ENCODE assay signal across 9 cellular contexts in the genomic region with DNA sequence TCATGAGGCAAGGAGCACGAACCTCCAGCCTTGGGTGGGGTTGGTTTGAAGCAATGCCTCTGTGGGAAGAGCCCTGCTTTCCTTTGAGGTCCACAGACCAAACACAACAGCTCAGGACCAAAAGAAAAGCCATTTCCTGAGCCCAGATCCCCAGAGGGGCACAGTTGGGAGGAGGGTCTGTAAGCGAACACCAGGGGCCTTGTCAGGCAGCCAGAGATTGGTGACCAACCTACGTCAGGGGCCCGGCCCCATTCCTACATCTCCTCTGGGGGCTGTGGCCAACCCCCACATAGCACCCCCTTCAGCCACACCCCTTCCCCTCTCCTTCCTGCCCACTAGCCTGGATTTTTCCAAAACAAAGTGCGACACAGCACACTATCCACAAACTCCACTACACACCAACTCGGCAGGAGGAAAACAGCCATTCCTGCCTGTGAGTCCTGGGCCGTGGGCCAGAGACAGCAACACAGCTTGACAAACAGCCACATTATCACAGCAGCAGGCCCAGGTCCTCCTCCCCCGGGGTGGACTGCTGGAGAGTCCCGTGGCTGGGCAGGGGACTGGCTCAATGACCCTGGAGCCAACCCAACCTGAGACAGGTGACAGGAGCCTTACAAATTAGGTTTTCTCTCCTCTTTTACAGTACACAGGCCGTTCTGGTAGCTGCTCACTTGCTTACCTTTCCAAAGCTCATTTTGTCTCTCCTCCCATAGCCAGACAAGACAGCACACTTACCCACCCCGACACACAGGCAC.
DNase-seq lines count a peak whose midpoint lies in the region; ATAC-seq lines count a peak whose summit lies in the region.
"Had no signal": no experiment of that assay in that cellular context is flagged by ENCODE, and none has a peak within 500 bp of the region (broad histone marks: within the 10 kb centered on the region; RNA-seq: fewer than 3 reads in every experiment).

No MANE protein-coding gene starts in this region.

- 21 to 31% methylated on average over 11 of the region's 11 CpGs for WGBS in esophagus, 2 donors
- WGBS in mesenchymal stem cell: 58% methylated on average over 11 of the region's 11 CpGs

- H3K23ac ChIP-seq in mesenchymal stem cell (ENCODE audit: low read length in 2 of 2): no peak overlapping the region

- no peaks in the 10 kb centered on the region for H3K36me3 Mint-ChIP-seq in activated naive CD4-positive, alpha-beta T cell treated with anti-CD3 and anti-CD28 coated beads, Interleukin-2, amount 50 U/mL, for 72 hours

- no peak for ATAC-seq in GM18870 (IDR thresholded peaks at IDR 0.05; ENCODE audit: unreplicated experiment)
- no peak for ATAC-seq in GM19463 (IDR thresholded peaks at IDR 0.05; ENCODE audit: unreplicated experiment)
- no peak for ATAC-seq in activated naive CD4-positive, alpha-beta T cell treated with anti-CD3 and anti-CD28 coated beads, Interleukin-2, amount 50 U/mL, for 72 hours
- ATAC-seq: PC-3 had no signal

- no peak overlapping the region for H3K27ac Mint-ChIP-seq in activated naive CD4-positive, alpha-beta T cell treated with anti-CD3 and anti-CD28 coated beads, Interleukin-2, amount 50 U/mL, for 72 hours

- DNase-seq in NCI-H2029 (lab: John Stamatoyannopoulos, UW) (peak; percentile 56), mesenchymal stem cell (peak; percentile 28), superior temporal gyrus (ENCODE audit: extremely low spot score) (peak; percentile 50), H7 (no peak)
- no peak for DNase-seq in activated naive CD4-positive, alpha-beta T cell treated with anti-CD3 and anti-CD28 coated beads, Interleukin-2, amount 50 U/mL, for 72 hours (ENCODE audit: low spot score in 2 of 2)
- DNase-seq: PC-3 had no signal

- H3K4me2 ChIP-seq in mesenchymal stem cell (ENCODE audit: low read length, poor library complexity, severe bottlenecking): no peak overlapping the region

- H3K27ac ChIP-seq in esophagus (ENCODE audit: low read depth in 2 of 2, low read length in 1 of 2) (peak overlapping the region; percentile 79 to 93), mesenchymal stem cell (ENCODE audit: low read length, poor library complexity, severe bottlenecking) (no peak overlapping the region)

- no peaks in the 10 kb centered on the region for H3K36me3 ChIP-seq in esophagus (ENCODE audit: control insufficient read depth in 2 of 2, insufficient read depth in 2 of 2, low read length in 1 of 2)
- peaks cover 37 to 68% of the 10 kb centered on the region in 2 experiments for H3K36me3 ChIP-seq in mesenchymal stem cell (ENCODE audit: control insufficient read depth in 1 of 2, insufficient read depth in 2 of 2, low read depth in 1 of 2, low read length in 2 of 2)
- no peaks in the 10 kb centered on the region for H3K36me3 ChIP-seq in H7 (replicated peaks; ENCODE audit: control insufficient read depth, insufficient read depth, low read length)

- H3K79me1 ChIP-seq in mesenchymal stem cell (replicated peaks; ENCODE audit: low read length, poor library complexity, severe bottlenecking): peaks cover 30% of the 10 kb centered on the region

- H3K4me1 ChIP-seq in esophagus (ENCODE audit: control insufficient read depth in 2 of 2, insufficient read depth in 2 of 2, low read length in 1 of 2): peaks cover 3 to 45% of the 10 kb centered on the region in 2 donors
- H3K4me1 ChIP-seq in mesenchymal stem cell (ENCODE audit: control insufficient read depth, insufficient read depth, low read depth, low read length): peaks cover 35% of the 10 kb centered on the region

- H3K14ac ChIP-seq in mesenchymal stem cell (ENCODE audit: low read length in 2 of 2): no peak overlapping the region

- no peaks in the 10 kb centered on the region for H3K9me3 Mint-ChIP-seq in activated naive CD4-positive, alpha-beta T cell treated with anti-CD3 and anti-CD28 coated beads, Interleukin-2, amount 50 U/mL, for 72 hours

- peak overlapping the region; percentile 12 for H2AK5ac ChIP-seq in mesenchymal stem cell (ENCODE audit: low read length, severe bottlenecking)

- no peak overlapping the region for H3K4me3 ChIP-seq in esophagus (ENCODE audit: low read depth in 1 of 2, low read length in 2 of 2)
- H3K4me3 ChIP-seq in mesenchymal stem cell (ENCODE audit: insufficient read depth in 1 of 2, low read depth in 1 of 2, low read length in 2 of 2): no peak overlapping the region
- no peak overlapping the region for H3K4me3 ChIP-seq in H7 (ENCODE audit: insufficient read depth, low read depth, low read length)

- H2BK120ac ChIP-seq in mesenchymal stem cell (ENCODE audit: low read depth, low read length): no peak overlapping the region

- no peak overlapping the region for H3K4ac ChIP-seq in mesenchymal stem cell (ENCODE audit: low read depth in 1 of 2, low read length in 2 of 2)

- H3K18ac ChIP-seq in mesenchymal stem cell (ENCODE audit: low read depth in 1 of 2, low read length in 2 of 2): no peak overlapping the region

- no peaks in the 10 kb centered on the region for H3K27me3 ChIP-seq in esophagus (ENCODE audit: control insufficient read depth in 1 of 2, insufficient read depth in 2 of 2, low read length in 2 of 2)
- H3K27me3 ChIP-seq in mesenchymal stem cell (ENCODE audit: control insufficient read depth in 1 of 2, insufficient read depth in 1 of 2, low read length in 2 of 2): no peaks in the 10 kb centered on the region
- no peaks in the 10 kb centered on the region for H3K27me3 ChIP-seq in H7 (ENCODE audit: control insufficient read depth, insufficient read depth, low read length)

- no peak overlapping the region for H2BK15ac ChIP-seq in mesenchymal stem cell (ENCODE audit: low read depth, poor library complexity, severe bottlenecking)

- H2AFZ ChIP-seq in mesenchymal stem cell (ENCODE audit: low read depth, low read length): no peak overlapping the region

- H3K9me3 ChIP-seq in esophagus (ENCODE audit: control insufficient read depth in 2 of 2, insufficient read depth in 1 of 2, low read depth in 1 of 2, low read length in 1 of 2) (no peaks in the 10 kb centered on the region), mesenchymal stem cell (ENCODE audit: control insufficient read depth, low read length) (no peaks in the 10 kb centered on the region)

- H4K91ac ChIP-seq in mesenchymal stem cell (ENCODE audit: low read length): no peak overlapping the region

- H4K8ac ChIP-seq in mesenchymal stem cell (ENCODE audit: low read length): no peak overlapping the region

- H2BK5ac ChIP-seq in mesenchymal stem cell (ENCODE audit: low read depth, low read length, poor library complexity, severe bottlenecking): no peak overlapping the region

- peak overlapping the region; percentile 19 for H3K9ac ChIP-seq in mesenchymal stem cell (ENCODE audit: low read length)

- peak overlapping the region in 1 of 2 experiments; percentile 10 for H2BK12ac ChIP-seq in mesenchymal stem cell (ENCODE audit: low read length in 2 of 2)

Comparison
In these comparisons a context has a peak if more than half of its experiments do, and no peak if none do; other contexts are left out.
1. DNase-seq: peak in NCI-H2029 (single experiment), mesenchymal stem cell (single experiment) and superior temporal gyrus (single experiment); none in H7 (single experiment) and activated naive CD4-positive, alpha-beta T cell treated with anti-CD3 and anti-CD28 coated beads, Interleukin-2, amount 50 U/mL, for 72 hours (0 of 2).